Comparison of ENCODE assay signal across 1 cellular context in genomic region chr14:99263564-99264330, GRCh38.
TF ChIP-seq lines count a peak whose summit lies in the region.

No MANE protein-coding gene starts in this region.

TF ChIP-seq in HEK293, 187 proteins besides CTCF, POLR2A, EP300 and RAD21 (continued from another document):
- TF ChIP-seq ZSCAN5A (tag by site-specific recombination; IDR thresholded peaks at IDR 0.05) = no peak
- TF ChIP-seq ZNF843 (tag by site-specific recombination; IDR thresholded peaks at IDR 0.05) = no peak
- TF ChIP-seq ZNF610 (tag by site-specific recombination; IDR thresholded peaks at IDR 0.05; ENCODE audit: borderline replicate concordance) = no peak
- no peak for TF ChIP-seq ZNF362 (tag by site-specific recombination; IDR thresholded peaks at IDR 0.05)
- no peak for TF ChIP-seq HOXD13 (CRISPR knock-in tag; IDR thresholded peaks at IDR 0.05; ENCODE audit: borderline replicate concordance)
- TF ChIP-seq OSR2 (tag by site-specific recombination; IDR thresholded peaks at IDR 0.05) = no peak
- no peak for TF ChIP-seq PRDM1 (tag by site-specific recombination; IDR thresholded peaks at IDR 0.05)
- no peak for TF ChIP-seq ZNF221 (tag by site-specific recombination; IDR thresholded peaks at IDR 0.05; ENCODE audit: borderline replicate concordance)
- no peak for TF ChIP-seq ZNF501 (tag by site-specific recombination; IDR thresholded peaks at IDR 0.05)
- TF ChIP-seq ZNF514 (tag by site-specific recombination; IDR thresholded peaks at IDR 0.05) = no peak
- TF ChIP-seq ZNF140 (tag by site-specific recombination; IDR thresholded peaks at IDR 0.05) = no peak
- TF ChIP-seq PRDM6 (tag by site-specific recombination; IDR thresholded peaks at IDR 0.05) = no peak
- TF ChIP-seq ZNF473 (tag by site-specific recombination; IDR thresholded peaks at IDR 0.05) = no peak
- no peak for TF ChIP-seq KLF16 (tag by site-specific recombination; IDR thresholded peaks at IDR 0.05)
TF ChIP-seq in HEK293: peak in this region for 0.
